1 cellular context compared by ENCODE assay signal in genomic region chrX:40261955-40262596, GRCh38.
TF ChIP-seq lines count a peak whose summit lies in the region.

No MANE protein-coding gene starts in this region.

TF ChIP-seq in K562, 482 proteins besides CTCF, POLR2A, EP300 and RAD21 (continued from another document):
- peak; percentile 52 for TF ChIP-seq MGA (IDR thresholded peaks at IDR 0.05)
- no peak for TF ChIP-seq ZNF75A (CRISPR knock-in tag; IDR thresholded peaks at IDR 0.05)
- TF ChIP-seq RCOR1 (IDR thresholded peaks at IDR 0.05; ENCODE audit: borderline replicate concordance in 1 of 2, low read depth in 2 of 2, low read length in 2 of 2), result 0 out of 4 replicates have a peak, but pooled peaks of 1 of the 2 experiments have one; percentile 19
- TF ChIP-seq HMGXB4 (CRISPR knock-in tag; IDR thresholded peaks at IDR 0.05), result no peak
- TF ChIP-seq ATF7 (IDR thresholded peaks at IDR 0.05), result peak; percentile 64; the same call in 1 of the 2 replicates
- peak; percentile 75 for TF ChIP-seq ZNF589 (CRISPR knock-in tag; IDR thresholded peaks at IDR 0.05; ENCODE audit: low read depth)
- TF ChIP-seq POLR2G (IDR thresholded peaks at IDR 0.05; ENCODE audit: low read depth, low read length), result 0 out of 2 replicates have a peak, but pooled peaks have one; percentile 41
- no peak for TF ChIP-seq ZNF586 (CRISPR knock-in tag; conservative IDR thresholded peaks at IDR 0.05)
- peak; percentile 51; the same call in 1 of the 2 replicates for TF ChIP-seq CXXC5 (CRISPR knock-in tag; IDR thresholded peaks at IDR 0.05)
- peak; percentile 50; the same call in 1 of the 2 replicates for TF ChIP-seq RBFOX2 (IDR thresholded peaks at IDR 0.05; ENCODE audit: low read depth, low read length)
- TF ChIP-seq JUND (IDR thresholded peaks at IDR 0.05; ENCODE audit: borderline replicate concordance, low read depth, low read length), result peak; percentile 73
- TF ChIP-seq JUND (tag; IDR thresholded peaks at IDR 0.05; ENCODE audit: borderline replicate concordance, low read depth, low read length), result no peak
- TF ChIP-seq, protein P1, sequence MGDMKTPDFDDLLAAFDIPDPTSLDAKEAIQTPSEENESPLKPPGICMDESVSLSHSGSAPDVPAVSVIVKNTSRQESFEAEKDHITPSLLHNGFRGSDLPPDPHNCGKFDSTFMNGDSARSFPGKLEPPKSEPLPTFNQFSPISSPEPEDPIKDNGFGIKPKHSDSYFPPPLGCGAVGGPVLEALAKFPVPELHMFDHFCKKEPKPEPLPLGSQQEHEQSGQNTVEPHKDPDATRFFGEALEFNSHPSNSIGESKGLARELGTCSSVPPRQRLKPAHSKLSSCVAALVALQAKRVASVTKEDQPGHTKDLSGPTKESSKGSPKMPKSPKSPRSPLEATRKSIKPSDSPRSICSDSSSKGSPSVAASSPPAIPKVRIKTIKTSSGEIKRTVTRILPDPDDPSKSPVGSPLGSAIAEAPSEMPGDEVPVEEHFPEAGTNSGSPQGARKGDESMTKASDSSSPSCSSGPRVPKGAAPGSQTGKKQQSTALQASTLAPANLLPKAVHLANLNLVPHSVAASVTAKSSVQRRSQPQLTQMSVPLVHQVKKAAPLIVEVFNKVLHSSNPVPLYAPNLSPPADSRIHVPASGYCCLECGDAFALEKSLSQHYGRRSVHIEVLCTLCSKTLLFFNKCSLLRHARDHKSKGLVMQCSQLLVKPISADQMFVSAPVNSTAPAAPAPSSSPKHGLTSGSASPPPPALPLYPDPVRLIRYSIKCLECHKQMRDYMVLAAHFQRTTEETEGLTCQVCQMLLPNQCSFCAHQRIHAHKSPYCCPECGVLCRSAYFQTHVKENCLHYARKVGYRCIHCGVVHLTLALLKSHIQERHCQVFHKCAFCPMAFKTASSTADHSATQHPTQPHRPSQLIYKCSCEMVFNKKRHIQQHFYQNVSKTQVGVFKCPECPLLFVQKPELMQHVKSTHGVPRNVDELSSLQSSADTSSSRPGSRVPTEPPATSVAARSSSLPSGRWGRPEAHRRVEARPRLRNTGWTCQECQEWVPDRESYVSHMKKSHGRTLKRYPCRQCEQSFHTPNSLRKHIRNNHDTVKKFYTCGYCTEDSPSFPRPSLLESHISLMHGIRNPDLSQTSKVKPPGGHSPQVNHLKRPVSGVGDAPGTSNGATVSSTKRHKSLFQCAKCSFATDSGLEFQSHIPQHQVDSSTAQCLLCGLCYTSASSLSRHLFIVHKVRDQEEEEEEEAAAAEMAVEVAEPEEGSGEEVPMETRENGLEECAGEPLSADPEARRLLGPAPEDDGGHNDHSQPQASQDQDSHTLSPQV (IDR thresholded peaks at IDR 0.05), result peak; percentile 66; the same call in 1 of the 2 replicates
- peak; percentile 44 for TF ChIP-seq VEZF1 (CRISPR knock-in tag; IDR thresholded peaks at IDR 0.05)
- TF ChIP-seq NCOR1 (IDR thresholded peaks at IDR 0.05), result peak; percentile 29; the same call in 1 of the 2 replicates
